ENCODE assay signal across 8 cellular contexts in the genomic region with DNA sequence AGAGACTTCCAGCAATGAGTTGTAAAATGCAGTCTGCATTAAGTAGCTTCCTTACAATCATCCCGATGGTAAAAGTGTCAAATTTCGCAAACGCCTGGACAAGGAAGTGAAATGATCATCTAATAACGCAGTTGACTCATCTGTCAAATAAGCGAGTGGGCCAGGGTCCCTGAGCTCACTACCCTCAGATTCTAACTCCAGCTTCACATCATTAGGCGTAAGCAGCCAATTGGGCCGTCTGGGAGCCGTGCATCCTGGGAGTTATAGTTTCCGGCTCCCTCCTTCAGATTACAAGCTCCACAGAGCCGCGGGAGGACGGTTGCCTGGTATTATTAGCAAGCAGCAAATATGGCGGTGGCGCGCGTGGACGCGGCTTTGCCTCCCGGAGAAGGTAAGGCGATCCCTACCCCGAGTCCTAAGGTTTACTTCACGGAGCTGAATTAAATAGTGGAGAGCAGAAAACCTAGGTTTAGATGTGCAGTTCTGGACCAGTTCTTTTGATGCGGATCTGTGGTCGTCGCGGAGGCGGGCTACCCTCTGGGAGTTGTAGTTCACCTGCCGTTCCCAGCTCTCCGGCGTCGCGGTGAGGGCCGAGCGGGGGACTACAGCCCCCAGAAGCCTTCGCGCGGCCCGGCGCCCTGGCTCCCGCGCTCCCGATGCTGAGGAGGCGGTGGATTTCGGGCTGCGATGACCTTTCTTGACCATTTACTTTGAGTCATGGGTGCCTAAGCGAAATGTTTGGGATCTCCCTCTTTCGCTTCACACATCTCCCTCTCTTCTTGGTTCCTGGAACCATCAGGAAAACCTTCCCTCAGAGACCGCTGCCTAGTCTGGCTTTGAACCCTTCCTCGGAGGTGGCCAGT. TPM values are rescaled to one million over a fixed set of nuclear protein-coding genes. Genes with fewer than 3 reads are reported as not detected.
DNase-seq lines count a peak whose midpoint lies in the region; ATAC-seq and TF ChIP-seq lines count a peak whose summit lies in the region.

CEP97 (plus strand) TSS at position 286 of the 863 bp plus-strand sequence; CDS start at position 349, 63 bp downstream.

- TF ChIP-seq CTCF in GM12865 (IDR thresholded peaks at IDR 0.05; ENCODE audit: insufficient read depth, low read depth, low read length, missing control alignments) (no peak), heart left ventricle (IDR thresholded peaks at IDR 0.05) (no peak), upper lobe of left lung (IDR thresholded peaks at IDR 0.05) (peak in 1 of 6 experiments; percentile 7)

- H3K4me1 ChIP-seq in heart left ventricle (peaks cover 0 to 45% (median 9%) of the 10 kb centered on the region in 12 donors), upper lobe of left lung (peaks cover 7 to 17% (median 12%) of the 10 kb centered on the region in 4 donors)

- H3K4me1 Mint-ChIP-seq in activated naive CD8-positive, alpha-beta T cell treated with anti-CD3 and anti-CD28 coated beads, Interleukin-2, amount 50 U/mL, for 24 hours: peaks cover 41% of the 10 kb centered on the region

- TF ChIP-seq POLR2A in heart left ventricle (IDR thresholded peaks at IDR 0.05) (peak in 1 of 2 donors; percentile 29), upper lobe of left lung (IDR thresholded peaks at IDR 0.05) (peak in 2 of 4 donors; percentile 40 to 44)

- H3K27me3 ChIP-seq in heart left ventricle (no peaks in the 10 kb centered on the region), upper lobe of left lung (no peaks in the 10 kb centered on the region)

- H3K27ac Mint-ChIP-seq in activated naive CD8-positive, alpha-beta T cell treated with anti-CD3 and anti-CD28 coated beads, Interleukin-2, amount 50 U/mL, for 24 hours: peak within 1 kb of the TSS; percentile 91

- H3K4me3 Mint-ChIP-seq in activated naive CD8-positive, alpha-beta T cell treated with anti-CD3 and anti-CD28 coated beads, Interleukin-2, amount 50 U/mL, for 24 hours: peak within 1 kb of the TSS; percentile 92

- 0 to 1% (median 0%) methylated on average over 25 to 49 of the region's 49 CpGs for WGBS in heart left ventricle, 4 donors
- 0 to 1% methylated on average over 30 to 40 of the region's 49 CpGs for WGBS in upper lobe of left lung, 2 donors

- ATAC-seq in HG02763 (IDR thresholded peaks at IDR 0.05; ENCODE audit: unreplicated experiment): peak; percentile 92
- ATAC-seq in activated naive CD8-positive, alpha-beta T cell treated with anti-CD3 and anti-CD28 coated beads, Interleukin-2, amount 50 U/mL, for 24 hours: peak; percentile 96
- ATAC-seq in heart left ventricle: peak; percentile 100
- peak; percentile 100 for ATAC-seq in upper lobe of left lung (ENCODE audit: low FRiP score in 2 of 2)

- H3K9me3 Mint-ChIP-seq in activated naive CD8-positive, alpha-beta T cell treated with anti-CD3 and anti-CD28 coated beads, Interleukin-2, amount 50 U/mL, for 24 hours: no peaks in the 10 kb centered on the region

- H3K9me3 ChIP-seq in heart left ventricle (no peaks in the 10 kb centered on the region), upper lobe of left lung (no peaks in the 10 kb centered on the region)

- intact Hi-C loops in heart left ventricle (cut with DNase I): loop anchor here in 5 of 10 donors (1.0 to 5.0 kb wide), 5 partner anchors 37 to 54 kb away; partner anchors contain the start of genes NXPE3 (in 4 of the 5) and RPL24 (in 1 of the 5)

- H3K36me3 Mint-ChIP-seq in activated naive CD8-positive, alpha-beta T cell treated with anti-CD3 and anti-CD28 coated beads, Interleukin-2, amount 50 U/mL, for 24 hours (ENCODE audit: low read depth): peaks cover 13% of the 10 kb centered on the region

- TF ChIP-seq EP300 in upper lobe of left lung (IDR thresholded peaks at IDR 0.05): no peak

- H3K4me3 ChIP-seq in GM12865 (ENCODE audit: low read depth, low read length) (peak within 1 kb of the TSS; percentile 89), heart left ventricle (peak within 1 kb of the TSS; percentile 54 to 94 (median 70)), upper lobe of left lung (peak within 1 kb of the TSS; percentile 67 to 90 (median 76))

- H3K27ac ChIP-seq in heart left ventricle (peak within 1 kb of the TSS; percentile 24 to 84 (median 76)), upper lobe of left lung (peak within 1 kb of the TSS; percentile 52 to 87 (median 74))

- no peaks in the 10 kb centered on the region for H3K27me3 Mint-ChIP-seq in activated naive CD8-positive, alpha-beta T cell treated with anti-CD3 and anti-CD28 coated beads, Interleukin-2, amount 50 U/mL, for 24 hours

- peak; percentile 95 for DNase-seq in GM12865 (ENCODE audit: low read depth)
- DNase-seq in NCI-H1417 treated with DMSO at 0.1 percent for 48 hours (lab: John Stamatoyannopoulos, UW): peak; percentile 96
- DNase-seq in SW480 (ENCODE audit: low spot score): peak; percentile 94
- DNase-seq in activated naive CD8-positive, alpha-beta T cell treated with anti-CD3 and anti-CD28 coated beads, Interleukin-2, amount 50 U/mL, for 24 hours: peak; percentile 90
- DNase-seq in heart left ventricle: peak; percentile 90 to 95 (median 93)
- peak; percentile 98 for DNase-seq in pons (ENCODE audit: low spot score)
- peak; percentile 96 for DNase-seq in upper lobe of left lung

- H3K36me3 ChIP-seq in heart left ventricle: peaks cover 0 to 28% (median 15%) of the 10 kb centered on the region in 9 donors
- H3K36me3 ChIP-seq in upper lobe of left lung: peaks cover 0 to 20% (median 5%) of the 10 kb centered on the region in 4 donors

RNA-seq across cellular contexts. Expression of gene CEP97, which starts in this region (rescaled TPM):
- total RNA-seq in heart left ventricle (10 to 100 TPM in 3 of 9 donors, 1 to 10 TPM in 6; 5.1 to 12.3 (median 6.9) TPM), upper lobe of left lung (10 to 100 TPM in 1 of 6 donors, 1 to 10 TPM in 5; 4.7 to 14.9 (median 7.7) TPM)
- 1 to 10 TPM; 1.9 to 3.3 TPM for polyA plus RNA-seq in heart left ventricle

Comparison
In these comparisons a context has a peak if more than half of its experiments do, and no peak if none do; other contexts are left out.
1. Peak in every context shown above with its lines: DNase-seq, ATAC-seq, H3K4me3 ChIP-seq and H3K27ac ChIP-seq.